In genomic region chr18:28736223-28736622, GRCh38 we compare ENCODE assay signal across 31 cellular contexts.
DNase-seq lines count a peak whose midpoint lies in the region; ATAC-seq and TF ChIP-seq lines count a peak whose summit lies in the region.
"Had no signal": no experiment of that assay in that cellular context is flagged by ENCODE, and none has a peak within 500 bp of the region (broad histone marks: within the 10 kb centered on the region; RNA-seq: fewer than 3 reads in every experiment).

No MANE protein-coding gene starts in this region.

- H3K4me3 ChIP-seq in ACC112 (ENCODE audit: low read depth, low read length) (peak overlapping the region; percentile 17; the same call in 1 of the 2 replicates), PC-3 (ENCODE audit: low read length) (no peak overlapping the region), endodermal cell (ENCODE audit: low read length) (no peak overlapping the region), neural cell (ENCODE audit: low read length) (no peak overlapping the region)
- H3K4me3 ChIP-seq: esophagus muscularis mucosa, GM12878, heart right ventricle, uterus had no signal

- TF ChIP-seq CTCF in PC-3 (conservative IDR thresholded peaks at IDR 0.05; ENCODE audit: low read depth, low read length) (no peak), endodermal cell (conservative IDR thresholded peaks at IDR 0.05) (no peak), neural cell (IDR thresholded peaks at IDR 0.05; ENCODE audit: poor library complexity, severe bottlenecking) (no peak)

- H3F3A ChIP-seq in PC-3 (ENCODE audit: low read length, unreplicated experiment): no peaks in the 10 kb centered on the region
- H3F3A ChIP-seq in neural cell (ENCODE audit: insufficient read depth, low read length, poor library complexity, severe bottlenecking): no peaks in the 10 kb centered on the region

- TF ChIP-seq RAD21 in neural cell (conservative IDR thresholded peaks at IDR 0.05): no peak

- peaks cover 1% of the 10 kb centered on the region for H3K9me3 Mint-ChIP-seq in endodermal cell
- H3K9me3 Mint-ChIP-seq in stimulated activated effector memory CD8-positive, alpha-beta T cell treated with anti-CD3 and anti-CD28 coated beads, Interleukin-12 subunit alpha, Interleukin-12 subunit beta, amount 100 ng/mL, for 72 hours: peaks cover 12% of the 10 kb centered on the region
- H3K9me3 Mint-ChIP-seq: H9; natural killer cell treated with Interleukin-12 subunit alpha and Interleukin-12 subunit beta and Interleukin-15 and Interleukin-18, amount 100 ng/mL, for 72 hours had no signal

- H3K4me1 Mint-ChIP-seq in endodermal cell: peaks cover 15% of the 10 kb centered on the region
- no peaks in the 10 kb centered on the region for H3K4me1 Mint-ChIP-seq in stimulated activated effector memory CD8-positive, alpha-beta T cell treated with anti-CD3 and anti-CD28 coated beads, Interleukin-12 subunit alpha, Interleukin-12 subunit beta, amount 100 ng/mL, for 72 hours
- H3K4me1 Mint-ChIP-seq: CD8-positive, alpha-beta memory T cell had no signal

- H3K27ac Mint-ChIP-seq in endodermal cell: no peak overlapping the region
- H3K27ac Mint-ChIP-seq in stimulated activated effector memory CD8-positive, alpha-beta T cell treated with anti-CD3 and anti-CD28 coated beads, Interleukin-12 subunit alpha, Interleukin-12 subunit beta, amount 100 ng/mL, for 72 hours: no peak overlapping the region
- H3K27ac Mint-ChIP-seq: activated naive CD8-positive, alpha-beta T cell; CD8-positive, alpha-beta memory T cell; effector memory CD8-positive, alpha-beta T cell; H9; natural killer cell treated with Interleukin-12 subunit alpha and Interleukin-12 subunit beta and Interleukin-15 and Interleukin-18, amount 100 ng/mL, for 72 hours; stimulated activated naive CD8-positive, alpha-beta T cell treated with anti-CD3 and anti-CD28 coated beads, Interleukin-15, Interleukin-2, amounts not matched to agents 100 ng/mL and 50 ng/mL, for 24 hours had no signal

- intact Hi-C loops in PC-3 (cut with micrococcal nuclease): no loop called here

- H3K4me2 ChIP-seq in PC-3 (ENCODE audit: low read length) (no peak overlapping the region), neural cell (ENCODE audit: low read length) (no peak overlapping the region)

- WGBS in endodermal cell (ENCODE audit: insufficient coverage in 1 of 2, insufficient read length in 1 of 2), 2 experiments: 80% methylated on average over 1 of the region's 2 CpGs; no CpG with 5 or more reads in 1 of the 2 experiments

- POLR2A ChIA-PET in PC-3 (lab: Charles Lee; ENCODE audit: unreplicated experiment): no interaction called here

- H3K4me3 Mint-ChIP-seq in endodermal cell: no peak overlapping the region
- no peak overlapping the region for H3K4me3 Mint-ChIP-seq in stimulated activated effector memory CD8-positive, alpha-beta T cell treated with anti-CD3 and anti-CD28 coated beads, Interleukin-12 subunit alpha, Interleukin-12 subunit beta, amount 100 ng/mL, for 72 hours
- H3K4me3 Mint-ChIP-seq: activated naive CD8-positive, alpha-beta T cell; CD8-positive, alpha-beta memory T cell; effector memory CD8-positive, alpha-beta T cell; H9; natural killer cell treated with Interleukin-12 subunit alpha and Interleukin-12 subunit beta and Interleukin-15 and Interleukin-18, amount 100 ng/mL, for 72 hours; stimulated activated naive CD8-positive, alpha-beta T cell treated with anti-CD3 and anti-CD28 coated beads, Interleukin-15, Interleukin-2, amounts not matched to agents 100 ng/mL and 50 ng/mL, for 24 hours had no signal

- DNase-seq in PC-3 (no peak), endodermal cell (no peak), NCI-H2196 (lab: John Stamatoyannopoulos, UW; ENCODE audit: unreplicated experiment) (no peak)
- no peak for DNase-seq in stimulated activated effector memory CD8-positive, alpha-beta T cell treated with anti-CD3 and anti-CD28 coated beads, Interleukin-12 subunit alpha, Interleukin-12 subunit beta, amount 100 ng/mL, for 72 hours (ENCODE audit: low spot score in 2 of 2)
- DNase-seq: ACHN; activated CD4-positive, alpha-beta T cell treated with anti-CD3 and anti-CD28 coated beads, Interleukin-2, amount 50 U/mL, for 1 hour; activated CD4-positive, CD25-positive, alpha-beta regulatory T cell; activated effector memory CD4-positive, alpha-beta T cell treated with Interleukin-2 at 50 U/mL for 16 hours; activated T-cell treated with anti-CD3 and anti-CD28 coated beads, Interleukin-2, amount 50 U/mL, for 1 hour; CD8-positive, alpha-beta memory T cell; cortex of kidney; effector memory CD8-positive, alpha-beta T cell; H9; heart right ventricle; left ventricle myocardium superior; NCI-H2029 treated with DMSO at 0.1 percent for 48 hours; retina; stimulated activated CD4-positive, alpha-beta T cell treated with anti-CD3 and anti-CD28 coated beads, Interleukin-1b, Interleukin-23, amount 100 ng/mL, for 48 hours; uterus had no signal

- H3K36me3 ChIP-seq in ACC112 (ENCODE audit: insufficient read depth, low read length): no peaks in the 10 kb centered on the region
- H3K36me3 ChIP-seq in PC-3 (ENCODE audit: low read depth, low read length): no peaks in the 10 kb centered on the region
- no peaks in the 10 kb centered on the region for H3K36me3 ChIP-seq in endodermal cell (ENCODE audit: control insufficient read depth, insufficient read depth, low read length)
- no peaks in the 10 kb centered on the region for H3K36me3 ChIP-seq in neural cell (ENCODE audit: insufficient read depth, low read length)
- H3K36me3 ChIP-seq: BE2C, esophagus muscularis mucosa, heart right ventricle, uterus had no signal

- CTCF ChIA-PET in PC-3 (lab: Charles Lee): no interaction called here

- H3K9me2 ChIP-seq in PC-3 (replicated peaks; ENCODE audit: low read length) (no peaks in the 10 kb centered on the region), neural cell (ENCODE audit: insufficient read depth, low read length) (no peaks in the 10 kb centered on the region)

- BruUV-seq in PC-3 (replicated peaks; lab: Mats Ljungman, UMichigan): no TSS peak

- H4K20me1 ChIP-seq in PC-3 (ENCODE audit: low read length) (no peaks in the 10 kb centered on the region), neural cell (ENCODE audit: insufficient read depth) (no peaks in the 10 kb centered on the region)

- H3K27me3 Mint-ChIP-seq in endodermal cell (ENCODE audit: insufficient read depth): no peaks in the 10 kb centered on the region
- H3K27me3 Mint-ChIP-seq: activated naive CD8-positive, alpha-beta T cell; CD8-positive, alpha-beta memory T cell; effector memory CD8-positive, alpha-beta T cell; natural killer cell treated with Interleukin-12 subunit alpha and Interleukin-12 subunit beta and Interleukin-15 and Interleukin-18, amount 100 ng/mL, for 72 hours; stimulated activated naive CD8-positive, alpha-beta T cell treated with anti-CD3 and anti-CD28 coated beads, Interleukin-15, Interleukin-2, amounts not matched to agents 100 ng/mL and 50 ng/mL, for 24 hours had no signal

- H3K27ac ChIP-seq in ACC112 (ENCODE audit: low read depth, low read length): peak overlapping the region; percentile 73
- peak overlapping the region; percentile 32 for H3K27ac ChIP-seq in PC-3 (ENCODE audit: low read length)
- H3K27ac ChIP-seq in endodermal cell (ENCODE audit: low read depth, low read length): peak overlapping the region; percentile 2
- H3K27ac ChIP-seq in neural cell (ENCODE audit: low read length): peak overlapping the region; percentile 38
- H3K27ac ChIP-seq: esophagus muscularis mucosa, foreskin keratinocyte, parathyroid adenoma had no signal

- H3K27me3 ChIP-seq in ACC112 (ENCODE audit: insufficient read depth, low read length) (no peaks in the 10 kb centered on the region), PC-3 (ENCODE audit: low read length) (no peaks in the 10 kb centered on the region), endodermal cell (ENCODE audit: control insufficient read depth, insufficient read depth, low read length, poor library complexity, severe bottlenecking) (no peaks in the 10 kb centered on the region), neural cell (ENCODE audit: insufficient read depth, low read depth, low read length) (no peaks in the 10 kb centered on the region)
- H3K27me3 ChIP-seq: BE2C, esophagus muscularis mucosa, foreskin keratinocyte, heart right ventricle, uterus had no signal

- H2AFZ ChIP-seq in ACC112 (ENCODE audit: low read length, unreplicated experiment): peak overlapping the region; percentile 28
- no peak overlapping the region for H2AFZ ChIP-seq in PC-3 (ENCODE audit: low read length)
- H2AFZ ChIP-seq in neural cell (ENCODE audit: low read depth, low read length): no peak overlapping the region
- H2AFZ ChIP-seq: parathyroid adenoma had no signal

- H3K9me3 ChIP-seq in PC-3 (ENCODE audit: low read length) (no peaks in the 10 kb centered on the region), endodermal cell (ENCODE audit: control insufficient read depth, low read length) (no peaks in the 10 kb centered on the region), neural cell (ENCODE audit: low read length) (no peaks in the 10 kb centered on the region)
- H3K9me3 ChIP-seq: BE2C, esophagus muscularis mucosa, heart right ventricle, uterus had no signal

- H3K79me2 ChIP-seq in ACC112 (ENCODE audit: control insufficient read depth, insufficient read depth, low read length, unreplicated experiment): no peaks in the 10 kb centered on the region
- H3K79me2 ChIP-seq in PC-3 (ENCODE audit: low read length): no peaks in the 10 kb centered on the region
- H3K79me2 ChIP-seq in neural cell (replicated peaks; ENCODE audit: insufficient read depth, low read length): no peaks in the 10 kb centered on the region
- H3K79me2 ChIP-seq: parathyroid adenoma had no signal

- ATAC-seq in PC-3: no peak
- ATAC-seq in GM21737 (IDR thresholded peaks at IDR 0.05; ENCODE audit: unreplicated experiment): no peak
- ATAC-seq in GM19455 (IDR thresholded peaks at IDR 0.05; ENCODE audit: unreplicated experiment): no peak
- no peak for ATAC-seq in stimulated activated effector memory CD8-positive, alpha-beta T cell treated with anti-CD3 and anti-CD28 coated beads, Interleukin-12 subunit alpha, Interleukin-12 subunit beta, amount 100 ng/mL, for 72 hours
- ATAC-seq: effector memory CD8-positive, alpha-beta T cell; GM12878; natural killer cell treated with Interleukin-12 subunit alpha and Interleukin-12 subunit beta and Interleukin-15 and Interleukin-18, amount 100 ng/mL, for 72 hours had no signal

- H3K9ac ChIP-seq in PC-3 (ENCODE audit: low read length) (no peak overlapping the region), endodermal cell (ENCODE audit: extremely low read depth, low read length, poor library complexity, severe bottlenecking) (no peak overlapping the region), neural cell (ENCODE audit: low read length) (no peak overlapping the region)
- H3K9ac ChIP-seq: parathyroid adenoma had no signal

- no peaks in the 10 kb centered on the region for H3K36me3 Mint-ChIP-seq in endodermal cell (ENCODE audit: low read depth)
- H3K36me3 Mint-ChIP-seq in stimulated activated effector memory CD8-positive, alpha-beta T cell treated with anti-CD3 and anti-CD28 coated beads, Interleukin-12 subunit alpha, Interleukin-12 subunit beta, amount 100 ng/mL, for 72 hours: no peaks in the 10 kb centered on the region
- H3K36me3 Mint-ChIP-seq: activated naive CD8-positive, alpha-beta T cell; natural killer cell treated with Interleukin-12 subunit alpha and Interleukin-12 subunit beta and Interleukin-15 and Interleukin-18, amount 100 ng/mL, for 72 hours had no signal

- TF ChIP-seq EP300 in neural cell (conservative IDR thresholded peaks at IDR 0.05; ENCODE audit: poor library complexity, severe bottlenecking): no peak

- H3K4me1 ChIP-seq in ACC112 (ENCODE audit: control insufficient read depth, insufficient read depth, low read length, unreplicated experiment) (peaks cover 18% of the 10 kb centered on the region), PC-3 (ENCODE audit: insufficient read depth, low read length) (peaks cover 17% of the 10 kb centered on the region), endodermal cell (ENCODE audit: control insufficient read depth, insufficient read depth, low read length) (peaks cover 6% of the 10 kb centered on the region)
- H3K4me1 ChIP-seq: esophagus muscularis mucosa, foreskin keratinocyte, heart right ventricle, parathyroid adenoma, uterus had no signal

Comparison
In these comparisons a context has a peak if more than half of its experiments do, and no peak if none do; other contexts are left out.
1. H3K27ac ChIP-seq: peak in every context shown above with its lines; median percentile 73 in ACC112; 38 in neural cell; 32 in PC-3; 2 in endodermal cell.